ENCODE assay signal across 25 cellular contexts in the genomic region with DNA sequence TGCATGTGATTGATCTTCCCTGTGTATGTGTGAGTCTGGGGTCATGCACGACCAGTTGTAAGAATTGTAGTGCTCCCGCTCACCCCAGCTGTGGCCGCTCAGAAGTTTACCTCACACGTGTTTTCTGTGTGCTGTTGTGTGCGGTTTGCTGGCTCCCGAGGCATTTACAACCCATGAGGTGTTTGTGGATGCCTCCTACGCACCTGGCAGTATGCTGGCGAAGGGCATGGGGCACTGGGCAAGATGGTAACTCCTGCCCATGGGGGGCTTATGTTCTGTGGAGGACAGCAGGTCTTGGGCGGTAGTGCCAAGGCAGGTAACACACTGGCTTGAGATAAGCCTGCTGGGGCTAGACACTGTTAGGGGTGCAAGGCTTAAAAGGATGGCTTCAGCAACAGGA.
DNase-seq lines count a peak whose midpoint lies in the region; ATAC-seq and TF ChIP-seq lines count a peak whose summit lies in the region.
"Had no signal": no experiment of that assay in that cellular context is flagged by ENCODE, and none has a peak within 500 bp of the region (broad histone marks: within the 10 kb centered on the region; RNA-seq: fewer than 3 reads in every experiment).

No MANE protein-coding gene starts in this region.

- peak overlapping the region; percentile 36; the same call in 1 of the 2 replicates for H3K27ac Mint-ChIP-seq in HFFc6
- H3K27ac Mint-ChIP-seq: activated CD4-positive, alpha-beta T cell treated with anti-CD3 and anti-CD28 coated beads, Interleukin-2, amount 10 ng/mL, durations not matched to agents 24 days and 14 days; nephron; T-helper 17 cell had no signal

- ATAC-seq in HG03439 (IDR thresholded peaks at IDR 0.05; ENCODE audit: unreplicated experiment) (no peak), HG02884 (IDR thresholded peaks at IDR 0.05; ENCODE audit: unreplicated experiment) (no peak)
- ATAC-seq: gastrocnemius medialis, left ventricle myocardium superior, mucosa of descending colon, T-helper 17 cell had no signal

- DNase-seq in DMS79 (lab: John Stamatoyannopoulos, UW): peak; percentile 15
- DNase-seq in DMS79 treated with DMSO at 0.1 percent for 48 hours (lab: John Stamatoyannopoulos, UW): no peak
- no peak for DNase-seq in HFFc6
- DNase-seq in coronary artery (ENCODE audit: low spot score): peak; percentile 41
- peak; percentile 62 for DNase-seq in posterior vena cava (ENCODE audit: low spot score)
- no peak for DNase-seq in LoVo (ENCODE audit: low spot score)
- DNase-seq: activated CD4-positive, alpha-beta T cell treated with anti-CD3 and anti-CD28 coated beads, Interleukin-2, amount 10 ng/mL, durations not matched to agents 24 days and 14 days; DMS53; effector CD8-positive, alpha-beta T cell; esophagus squamous epithelium; gastrocnemius medialis; GM23248; hypothalamus; left ventricle myocardium superior; NCI-H1694; T-helper 17 cell had no signal

- H3K4me3 Mint-ChIP-seq in HFFc6: no peak overlapping the region
- H3K4me3 Mint-ChIP-seq: activated CD4-positive, alpha-beta T cell treated with anti-CD3 and anti-CD28 coated beads, Interleukin-2, amount 10 ng/mL, durations not matched to agents 24 days and 14 days; nephron; T-helper 17 cell had no signal

- TF ChIP-seq CTCF in HFFc6 (IDR thresholded peaks at IDR 0.05) (no peak), coronary artery (IDR thresholded peaks at IDR 0.05) (no peak)

- no peaks in the 10 kb centered on the region for H3K36me3 Mint-ChIP-seq in HFFc6 (ENCODE audit: low read depth)

- H3K27me3 Mint-ChIP-seq in HFFc6 (ENCODE audit: insufficient read depth): no peaks in the 10 kb centered on the region; the same call in 1 of the 2 replicates
- H3K27me3 Mint-ChIP-seq: activated CD4-positive, alpha-beta T cell treated with anti-CD3 and anti-CD28 coated beads, Interleukin-2, amount 10 ng/mL, durations not matched to agents 24 days and 14 days had no signal

- peaks cover 4% of the 10 kb centered on the region; the same call in 1 of the 2 replicates for H3K9me3 Mint-ChIP-seq in HFFc6
- H3K9me3 Mint-ChIP-seq: activated CD4-positive, alpha-beta T cell treated with anti-CD3 and anti-CD28 coated beads, Interleukin-2, amount 10 ng/mL, durations not matched to agents 24 days and 14 days had no signal

- no peak overlapping the region for H3K27ac ChIP-seq in coronary artery
- H3K27ac ChIP-seq: 22Rv1, gastrocnemius medialis, KMS-11, ovary, right lobe of liver had no signal

- intact Hi-C loops in posterior vena cava (cut with DNase I): no loop called here

- peaks cover 45% of the 10 kb centered on the region for H3K4me1 Mint-ChIP-seq in HFFc6 (ENCODE audit: low read depth)
- H3K4me1 Mint-ChIP-seq: activated CD4-positive, alpha-beta T cell treated with anti-CD3 and anti-CD28 coated beads, Interleukin-2, amount 10 ng/mL, durations not matched to agents 24 days and 14 days had no signal

- H3K4me3 ChIP-seq in coronary artery: no peak overlapping the region
- H3K4me3 ChIP-seq: esophagus squamous epithelium, gastrocnemius medialis, mucosa of descending colon, ovary, right lobe of liver, upper lobe of left lung had no signal

Comparison
In these comparisons a context has a peak if more than half of its experiments do, and no peak if none do; other contexts are left out.
1. DNase-seq: peak in DMS79 (single experiment), coronary artery (single experiment) and posterior vena cava (single experiment); none in DMS79 treated with DMSO at 0.1 percent for 48 hours (single experiment), HFFc6 (single experiment) and LoVo (single experiment).